In the genomic region with DNA sequence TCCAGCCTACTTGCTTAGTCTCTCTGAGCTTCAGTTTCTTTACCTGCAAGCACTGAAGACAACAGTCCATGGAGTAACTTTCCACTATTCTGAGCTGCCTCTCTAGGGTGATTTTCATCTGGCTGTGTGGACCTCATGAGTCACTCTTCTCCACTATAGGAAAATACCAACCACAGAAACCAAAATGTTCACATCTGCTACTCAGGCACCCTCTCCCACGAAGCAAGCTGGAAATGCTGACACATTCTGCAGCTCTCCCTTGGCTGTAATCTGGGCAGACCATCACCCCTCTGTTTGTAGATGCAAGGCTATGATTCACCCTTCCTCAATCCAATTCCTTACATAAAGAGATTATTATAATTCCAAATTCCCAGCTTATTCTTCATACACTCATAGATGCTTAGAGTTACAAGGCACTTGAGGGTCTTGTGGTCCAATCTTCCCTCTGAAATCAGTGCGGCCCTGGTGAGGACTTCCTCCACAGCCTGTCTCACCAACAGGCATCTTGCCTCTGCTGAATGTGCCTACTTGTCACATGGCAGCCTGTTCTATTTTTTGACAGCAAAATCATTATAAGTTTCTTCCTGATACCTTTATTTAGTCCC, we compare ENCODE assay signal across 1 cellular context.
TF ChIP-seq lines count a peak whose summit lies in the region.

No MANE protein-coding gene starts in this region.

TF ChIP-seq in GM23338, 12 proteins besides CTCF, POLR2A, EP300 and RAD21 (continued from another document):
- TF ChIP-seq, protein P1, sequence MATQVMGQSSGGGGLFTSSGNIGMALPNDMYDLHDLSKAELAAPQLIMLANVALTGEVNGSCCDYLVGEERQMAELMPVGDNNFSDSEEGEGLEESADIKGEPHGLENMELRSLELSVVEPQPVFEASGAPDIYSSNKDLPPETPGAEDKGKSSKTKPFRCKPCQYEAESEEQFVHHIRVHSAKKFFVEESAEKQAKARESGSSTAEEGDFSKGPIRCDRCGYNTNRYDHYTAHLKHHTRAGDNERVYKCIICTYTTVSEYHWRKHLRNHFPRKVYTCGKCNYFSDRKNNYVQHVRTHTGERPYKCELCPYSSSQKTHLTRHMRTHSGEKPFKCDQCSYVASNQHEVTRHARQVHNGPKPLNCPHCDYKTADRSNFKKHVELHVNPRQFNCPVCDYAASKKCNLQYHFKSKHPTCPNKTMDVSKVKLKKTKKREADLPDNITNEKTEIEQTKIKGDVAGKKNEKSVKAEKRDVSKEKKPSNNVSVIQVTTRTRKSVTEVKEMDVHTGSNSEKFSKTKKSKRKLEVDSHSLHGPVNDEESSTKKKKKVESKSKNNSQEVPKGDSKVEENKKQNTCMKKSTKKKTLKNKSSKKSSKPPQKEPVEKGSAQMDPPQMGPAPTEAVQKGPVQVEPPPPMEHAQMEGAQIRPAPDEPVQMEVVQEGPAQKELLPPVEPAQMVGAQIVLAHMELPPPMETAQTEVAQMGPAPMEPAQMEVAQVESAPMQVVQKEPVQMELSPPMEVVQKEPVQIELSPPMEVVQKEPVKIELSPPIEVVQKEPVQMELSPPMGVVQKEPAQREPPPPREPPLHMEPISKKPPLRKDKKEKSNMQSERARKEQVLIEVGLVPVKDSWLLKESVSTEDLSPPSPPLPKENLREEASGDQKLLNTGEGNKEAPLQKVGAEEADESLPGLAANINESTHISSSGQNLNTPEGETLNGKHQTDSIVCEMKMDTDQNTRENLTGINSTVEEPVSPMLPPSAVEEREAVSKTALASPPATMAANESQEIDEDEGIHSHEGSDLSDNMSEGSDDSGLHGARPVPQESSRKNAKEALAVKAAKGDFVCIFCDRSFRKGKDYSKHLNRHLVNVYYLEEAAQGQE (IDR thresholded peaks at IDR 0.05; ENCODE audit: unreplicated experiment) = no peak
- TF ChIP-seq ZNF331 (CRISPR knock-in tag; IDR thresholded peaks at IDR 0.05; ENCODE audit: low read depth) (no peak), POLR2AphosphoS5 (IDR thresholded peaks at IDR 0.05; ENCODE audit: low read depth) (no peak), JUNB (IDR thresholded peaks at IDR 0.05; ENCODE audit: unreplicated experiment) (no peak), CREB1 (CRISPR knock-in tag; IDR thresholded peaks at IDR 0.05; ENCODE audit: low read depth) (no peak), EZH2phosphoT487 (IDR thresholded peaks at IDR 0.05; ENCODE audit: unreplicated experiment) (no peak)
